7 cellular contexts compared by ENCODE assay signal in genomic region chr7:1621718-1622117, GRCh38.
"Had no signal": no experiment of that assay in that cellular context is flagged by ENCODE, and none has a peak within 500 bp of the region (broad histone marks: within the 10 kb centered on the region; RNA-seq: fewer than 3 reads in every experiment).

No MANE protein-coding gene starts in this region.

- H3K9me3 Mint-ChIP-seq: HFFc6 had no signal

- H3K4me3 Mint-ChIP-seq: GM23338, HFFc6 had no signal

- ATAC-seq: GM23338, HCT116 had no signal

- H3K4me3 ChIP-seq: GM23338, HAP-1 had no signal

- FAIRE-seq: H1, HTR-8/SVneo had no signal

- H3K36me3 ChIP-seq: HAP-1 had no signal

- DNase-seq: HFFc6, IMR-90 had no signal

- H3K4me1 ChIP-seq: HAP-1 had no signal

- H3K27ac Mint-ChIP-seq: GM23338, HFFc6 had no signal
